17 cellular contexts compared by ENCODE assay signal in genomic region chr6:4972438-4972837, GRCh38.
"Had no signal": no experiment of that assay in that cellular context is flagged by ENCODE, and none has a peak within 500 bp of the region (broad histone marks: within the 10 kb centered on the region; RNA-seq: fewer than 3 reads in every experiment).

No MANE protein-coding gene starts in this region.

- H3K4me1 Mint-ChIP-seq: T-cell had no signal

- DNase-seq: IMR-90, Kasumi-1, MM.1S, NCI-H1092 treated with DMSO at 0.1 percent for 48 hours, NCI-H1436, NCI-H187, NCI-H2029, NCI-H2171 treated with DMSO at 0.1 percent for 48 hours, NCI-H345, NCI-H524, NCI-H526 treated with DMSO at 0.1 percent for 48 hours, NCI-H748 treated with DMSO at 0.1 percent for 48 hours, RPMI8226, SHP77, SK-N-SH, SW 1271, T-cell had no signal

- H3K27ac Mint-ChIP-seq: T-cell had no signal

- H3K4me3 Mint-ChIP-seq: T-cell had no signal

- H3K36me3 Mint-ChIP-seq: T-cell had no signal

- ATAC-seq: T-cell had no signal
